ENCODE assay signal across 1 cellular context in genomic region chr15:48330855-48331795, GRCh38.
TF ChIP-seq lines count a peak whose summit lies in the region.

DUT (plus strand) TSS chr15:48331429; CDS start chr15:48331516, 87 bp downstream.

TF ChIP-seq in K562, 482 proteins besides CTCF, POLR2A, EP300 and RAD21 (continued from another document and continues in another):
- TF ChIP-seq, protein P1, sequence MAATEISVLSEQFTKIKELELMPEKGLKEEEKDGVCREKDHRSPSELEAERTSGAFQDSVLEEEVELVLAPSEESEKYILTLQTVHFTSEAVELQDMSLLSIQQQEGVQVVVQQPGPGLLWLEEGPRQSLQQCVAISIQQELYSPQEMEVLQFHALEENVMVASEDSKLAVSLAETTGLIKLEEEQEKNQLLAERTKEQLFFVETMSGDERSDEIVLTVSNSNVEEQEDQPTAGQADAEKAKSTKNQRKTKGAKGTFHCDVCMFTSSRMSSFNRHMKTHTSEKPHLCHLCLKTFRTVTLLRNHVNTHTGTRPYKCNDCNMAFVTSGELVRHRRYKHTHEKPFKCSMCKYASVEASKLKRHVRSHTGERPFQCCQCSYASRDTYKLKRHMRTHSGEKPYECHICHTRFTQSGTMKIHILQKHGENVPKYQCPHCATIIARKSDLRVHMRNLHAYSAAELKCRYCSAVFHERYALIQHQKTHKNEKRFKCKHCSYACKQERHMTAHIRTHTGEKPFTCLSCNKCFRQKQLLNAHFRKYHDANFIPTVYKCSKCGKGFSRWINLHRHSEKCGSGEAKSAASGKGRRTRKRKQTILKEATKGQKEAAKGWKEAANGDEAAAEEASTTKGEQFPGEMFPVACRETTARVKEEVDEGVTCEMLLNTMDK (IDR thresholded peaks at IDR 0.05; ENCODE audit: borderline replicate concordance, insufficient read depth, low read depth, low read length, poor library complexity, severe bottlenecking) = no peak
- no peak for TF ChIP-seq TGIF2 (CRISPR knock-in tag; IDR thresholded peaks at IDR 0.05)
- no peak for TF ChIP-seq DDX20 (tag; IDR thresholded peaks at IDR 0.05; ENCODE audit: low read depth)
- TF ChIP-seq RBM25 (IDR thresholded peaks at IDR 0.05; ENCODE audit: low read depth, low read length, severe bottlenecking) = no peak
- TF ChIP-seq KAT7 (CRISPR knock-in tag; IDR thresholded peaks at IDR 0.05; ENCODE audit: borderline replicate concordance) = no peak
- TF ChIP-seq, protein P2, sequence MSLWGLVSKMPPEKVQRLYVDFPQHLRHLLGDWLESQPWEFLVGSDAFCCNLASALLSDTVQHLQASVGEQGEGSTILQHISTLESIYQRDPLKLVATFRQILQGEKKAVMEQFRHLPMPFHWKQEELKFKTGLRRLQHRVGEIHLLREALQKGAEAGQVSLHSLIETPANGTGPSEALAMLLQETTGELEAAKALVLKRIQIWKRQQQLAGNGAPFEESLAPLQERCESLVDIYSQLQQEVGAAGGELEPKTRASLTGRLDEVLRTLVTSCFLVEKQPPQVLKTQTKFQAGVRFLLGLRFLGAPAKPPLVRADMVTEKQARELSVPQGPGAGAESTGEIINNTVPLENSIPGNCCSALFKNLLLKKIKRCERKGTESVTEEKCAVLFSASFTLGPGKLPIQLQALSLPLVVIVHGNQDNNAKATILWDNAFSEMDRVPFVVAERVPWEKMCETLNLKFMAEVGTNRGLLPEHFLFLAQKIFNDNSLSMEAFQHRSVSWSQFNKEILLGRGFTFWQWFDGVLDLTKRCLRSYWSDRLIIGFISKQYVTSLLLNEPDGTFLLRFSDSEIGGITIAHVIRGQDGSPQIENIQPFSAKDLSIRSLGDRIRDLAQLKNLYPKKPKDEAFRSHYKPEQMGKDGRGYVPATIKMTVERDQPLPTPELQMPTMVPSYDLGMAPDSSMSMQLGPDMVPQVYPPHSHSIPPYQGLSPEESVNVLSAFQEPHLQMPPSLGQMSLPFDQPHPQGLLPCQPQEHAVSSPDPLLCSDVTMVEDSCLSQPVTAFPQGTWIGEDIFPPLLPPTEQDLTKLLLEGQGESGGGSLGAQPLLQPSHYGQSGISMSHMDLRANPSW (CRISPR knock-in tag; IDR thresholded peaks at IDR 0.05) = no peak
- no peak for TF ChIP-seq SRSF7 (optimal IDR thresholded peaks at IDR 0.05; ENCODE audit: low read depth, low read length)
- TF ChIP-seq RFX5 (IDR thresholded peaks at IDR 0.05; ENCODE audit: low read depth, low read length) = no peak
- 0 out of 2 replicates have a peak, but pooled peaks have one; percentile 46 for TF ChIP-seq FOXJ2 (tag; IDR thresholded peaks at IDR 0.05)
- TF ChIP-seq, protein P3, sequence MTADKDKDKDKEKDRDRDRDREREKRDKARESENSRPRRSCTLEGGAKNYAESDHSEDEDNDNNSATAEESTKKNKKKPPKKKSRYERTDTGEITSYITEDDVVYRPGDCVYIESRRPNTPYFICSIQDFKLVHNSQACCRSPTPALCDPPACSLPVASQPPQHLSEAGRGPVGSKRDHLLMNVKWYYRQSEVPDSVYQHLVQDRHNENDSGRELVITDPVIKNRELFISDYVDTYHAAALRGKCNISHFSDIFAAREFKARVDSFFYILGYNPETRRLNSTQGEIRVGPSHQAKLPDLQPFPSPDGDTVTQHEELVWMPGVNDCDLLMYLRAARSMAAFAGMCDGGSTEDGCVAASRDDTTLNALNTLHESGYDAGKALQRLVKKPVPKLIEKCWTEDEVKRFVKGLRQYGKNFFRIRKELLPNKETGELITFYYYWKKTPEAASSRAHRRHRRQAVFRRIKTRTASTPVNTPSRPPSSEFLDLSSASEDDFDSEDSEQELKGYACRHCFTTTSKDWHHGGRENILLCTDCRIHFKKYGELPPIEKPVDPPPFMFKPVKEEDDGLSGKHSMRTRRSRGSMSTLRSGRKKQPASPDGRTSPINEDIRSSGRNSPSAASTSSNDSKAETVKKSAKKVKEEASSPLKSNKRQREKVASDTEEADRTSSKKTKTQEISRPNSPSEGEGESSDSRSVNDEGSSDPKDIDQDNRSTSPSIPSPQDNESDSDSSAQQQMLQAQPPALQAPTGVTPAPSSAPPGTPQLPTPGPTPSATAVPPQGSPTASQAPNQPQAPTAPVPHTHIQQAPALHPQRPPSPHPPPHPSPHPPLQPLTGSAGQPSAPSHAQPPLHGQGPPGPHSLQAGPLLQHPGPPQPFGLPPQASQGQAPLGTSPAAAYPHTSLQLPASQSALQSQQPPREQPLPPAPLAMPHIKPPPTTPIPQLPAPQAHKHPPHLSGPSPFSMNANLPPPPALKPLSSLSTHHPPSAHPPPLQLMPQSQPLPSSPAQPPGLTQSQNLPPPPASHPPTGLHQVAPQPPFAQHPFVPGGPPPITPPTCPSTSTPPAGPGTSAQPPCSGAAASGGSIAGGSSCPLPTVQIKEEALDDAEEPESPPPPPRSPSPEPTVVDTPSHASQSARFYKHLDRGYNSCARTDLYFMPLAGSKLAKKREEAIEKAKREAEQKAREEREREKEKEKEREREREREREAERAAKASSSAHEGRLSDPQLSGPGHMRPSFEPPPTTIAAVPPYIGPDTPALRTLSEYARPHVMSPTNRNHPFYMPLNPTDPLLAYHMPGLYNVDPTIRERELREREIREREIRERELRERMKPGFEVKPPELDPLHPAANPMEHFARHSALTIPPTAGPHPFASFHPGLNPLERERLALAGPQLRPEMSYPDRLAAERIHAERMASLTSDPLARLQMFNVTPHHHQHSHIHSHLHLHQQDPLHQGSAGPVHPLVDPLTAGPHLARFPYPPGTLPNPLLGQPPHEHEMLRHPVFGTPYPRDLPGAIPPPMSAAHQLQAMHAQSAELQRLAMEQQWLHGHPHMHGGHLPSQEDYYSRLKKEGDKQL (CRISPR knock-in tag; IDR thresholded peaks at IDR 0.05; ENCODE audit: borderline replicate concordance) = no peak
- TF ChIP-seq, protein P4, sequence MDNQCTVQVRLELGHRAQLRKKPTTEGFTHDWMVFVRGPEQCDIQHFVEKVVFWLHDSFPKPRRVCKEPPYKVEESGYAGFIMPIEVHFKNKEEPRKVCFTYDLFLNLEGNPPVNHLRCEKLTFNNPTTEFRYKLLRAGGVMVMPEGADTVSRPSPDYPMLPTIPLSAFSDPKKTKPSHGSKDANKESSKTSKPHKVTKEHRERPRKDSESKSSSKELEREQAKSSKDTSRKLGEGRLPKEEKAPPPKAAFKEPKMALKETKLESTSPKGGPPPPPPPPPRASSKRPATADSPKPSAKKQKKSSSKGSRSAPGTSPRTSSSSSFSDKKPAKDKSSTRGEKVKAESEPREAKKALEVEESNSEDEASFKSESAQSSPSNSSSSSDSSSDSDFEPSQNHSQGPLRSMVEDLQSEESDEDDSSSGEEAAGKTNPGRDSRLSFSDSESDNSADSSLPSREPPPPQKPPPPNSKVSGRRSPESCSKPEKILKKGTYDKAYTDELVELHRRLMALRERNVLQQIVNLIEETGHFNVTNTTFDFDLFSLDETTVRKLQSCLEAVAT (IDR thresholded peaks at IDR 0.05) = no peak
- no peak for TF ChIP-seq SMC3 (conservative IDR thresholded peaks at IDR 0.05; ENCODE audit: insufficient read depth, low read depth, low read length)
- no peak for TF ChIP-seq ZNF224 (CRISPR knock-in tag; IDR thresholded peaks at IDR 0.05)
- peak; percentile 40; the same call in 1 of the 2 replicates for TF ChIP-seq RBM34 (IDR thresholded peaks at IDR 0.05; ENCODE audit: borderline replicate concordance, insufficient read depth, low read length)
- no peak for TF ChIP-seq ZEB2 (IDR thresholded peaks at IDR 0.05)
- TF ChIP-seq HMGN3 (IDR thresholded peaks at IDR 0.05; ENCODE audit: borderline replicate concordance, extremely low read depth, insufficient read length, low read depth, low read length) = no peak
- TF ChIP-seq MYBL2 (IDR thresholded peaks at IDR 0.05; ENCODE audit: low read depth) = no peak
- TF ChIP-seq MYBL2 (CRISPR knock-in tag; IDR thresholded peaks at IDR 0.05; ENCODE audit: borderline replicate concordance) = no peak
- no peak for TF ChIP-seq MED1 (CRISPR knock-in tag; IDR thresholded peaks at IDR 0.05; ENCODE audit: borderline replicate concordance)
- no peak for TF ChIP-seq POLR3G (IDR thresholded peaks at IDR 0.05; ENCODE audit: extremely low read depth, insufficient read length, insufficient replicate concordance)
- TF ChIP-seq ZNF165 (CRISPR knock-in tag; IDR thresholded peaks at IDR 0.05; ENCODE audit: borderline replicate concordance) = no peak
- TF ChIP-seq GTF2B (IDR thresholded peaks at IDR 0.05; ENCODE audit: extremely low read depth, insufficient read length) = no peak
- TF ChIP-seq ATF3 (IDR thresholded peaks at IDR 0.05) = no peak
- TF ChIP-seq ATF3 (CRISPR knock-in tag; conservative IDR thresholded peaks at IDR 0.05) = no peak
- no peak for TF ChIP-seq ZNF778 (CRISPR knock-in tag; IDR thresholded peaks at IDR 0.05)
- peak; percentile 62; the same call in 1 of the 2 replicates for TF ChIP-seq FOXP1 (CRISPR knock-in tag; IDR thresholded peaks at IDR 0.05)
- TF ChIP-seq GATA2 (CRISPR knock-in tag; IDR thresholded peaks at IDR 0.05) = no peak
- TF ChIP-seq, protein P5, sequence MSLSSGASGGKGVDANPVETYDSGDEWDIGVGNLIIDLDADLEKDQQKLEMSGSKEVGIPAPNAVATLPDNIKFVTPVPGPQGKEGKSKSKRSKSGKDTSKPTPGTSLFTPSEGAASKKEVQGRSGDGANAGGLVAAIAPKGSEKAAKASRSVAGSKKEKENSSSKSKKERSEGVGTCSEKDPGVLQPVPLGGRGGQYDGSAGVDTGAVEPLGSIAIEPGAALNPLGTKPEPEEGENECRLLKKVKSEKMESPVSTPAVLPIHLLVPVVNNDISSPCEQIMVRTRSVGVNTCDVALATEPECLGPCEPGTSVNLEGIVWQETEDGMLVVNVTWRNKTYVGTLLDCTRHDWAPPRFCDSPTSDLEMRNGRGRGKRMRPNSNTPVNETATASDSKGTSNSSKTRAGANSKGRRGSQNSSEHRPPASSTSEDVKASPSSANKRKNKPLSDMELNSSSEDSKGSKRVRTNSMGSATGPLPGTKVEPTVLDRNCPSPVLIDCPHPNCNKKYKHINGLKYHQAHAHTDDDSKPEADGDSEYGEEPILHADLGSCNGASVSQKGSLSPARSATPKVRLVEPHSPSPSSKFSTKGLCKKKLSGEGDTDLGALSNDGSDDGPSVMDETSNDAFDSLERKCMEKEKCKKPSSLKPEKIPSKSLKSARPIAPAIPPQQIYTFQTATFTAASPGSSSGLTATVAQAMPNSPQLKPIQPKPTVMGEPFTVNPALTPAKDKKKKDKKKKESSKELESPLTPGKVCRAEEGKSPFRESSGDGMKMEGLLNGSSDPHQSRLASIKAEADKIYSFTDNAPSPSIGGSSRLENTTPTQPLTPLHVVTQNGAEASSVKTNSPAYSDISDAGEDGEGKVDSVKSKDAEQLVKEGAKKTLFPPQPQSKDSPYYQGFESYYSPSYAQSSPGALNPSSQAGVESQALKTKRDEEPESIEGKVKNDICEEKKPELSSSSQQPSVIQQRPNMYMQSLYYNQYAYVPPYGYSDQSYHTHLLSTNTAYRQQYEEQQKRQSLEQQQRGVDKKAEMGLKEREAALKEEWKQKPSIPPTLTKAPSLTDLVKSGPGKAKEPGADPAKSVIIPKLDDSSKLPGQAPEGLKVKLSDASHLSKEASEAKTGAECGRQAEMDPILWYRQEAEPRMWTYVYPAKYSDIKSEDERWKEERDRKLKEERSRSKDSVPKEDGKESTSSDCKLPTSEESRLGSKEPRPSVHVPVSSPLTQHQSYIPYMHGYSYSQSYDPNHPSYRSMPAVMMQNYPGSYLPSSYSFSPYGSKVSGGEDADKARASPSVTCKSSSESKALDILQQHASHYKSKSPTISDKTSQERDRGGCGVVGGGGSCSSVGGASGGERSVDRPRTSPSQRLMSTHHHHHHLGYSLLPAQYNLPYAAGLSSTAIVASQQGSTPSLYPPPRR (CRISPR knock-in tag; IDR thresholded peaks at IDR 0.05; ENCODE audit: borderline replicate concordance) = no peak
- TF ChIP-seq, protein P6, sequence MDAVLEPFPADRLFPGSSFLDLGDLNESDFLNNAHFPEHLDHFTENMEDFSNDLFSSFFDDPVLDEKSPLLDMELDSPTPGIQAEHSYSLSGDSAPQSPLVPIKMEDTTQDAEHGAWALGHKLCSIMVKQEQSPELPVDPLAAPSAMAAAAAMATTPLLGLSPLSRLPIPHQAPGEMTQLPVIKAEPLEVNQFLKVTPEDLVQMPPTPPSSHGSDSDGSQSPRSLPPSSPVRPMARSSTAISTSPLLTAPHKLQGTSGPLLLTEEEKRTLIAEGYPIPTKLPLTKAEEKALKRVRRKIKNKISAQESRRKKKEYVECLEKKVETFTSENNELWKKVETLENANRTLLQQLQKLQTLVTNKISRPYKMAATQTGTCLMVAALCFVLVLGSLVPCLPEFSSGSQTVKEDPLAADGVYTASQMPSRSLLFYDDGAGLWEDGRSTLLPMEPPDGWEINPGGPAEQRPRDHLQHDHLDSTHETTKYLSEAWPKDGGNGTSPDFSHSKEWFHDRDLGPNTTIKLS (IDR thresholded peaks at IDR 0.05; ENCODE audit: borderline replicate concordance, low read depth) = peak; percentile 50; the same call in 1 of the 2 replicates
- TF ChIP-seq TOE1 (IDR thresholded peaks at IDR 0.05; ENCODE audit: borderline replicate concordance) = no peak
- no peak for TF ChIP-seq TOE1 (CRISPR knock-in tag; IDR thresholded peaks at IDR 0.05; ENCODE audit: borderline replicate concordance, low read depth)
- no peak for TF ChIP-seq ETS2 (tag; IDR thresholded peaks at IDR 0.05; ENCODE audit: borderline replicate concordance, poor library complexity, severe bottlenecking)
- no peak for TF ChIP-seq NR1H2 (CRISPR knock-in tag; IDR thresholded peaks at IDR 0.05)
- no peak for TF ChIP-seq PCBP2 (IDR thresholded peaks at IDR 0.05; ENCODE audit: low read depth, low read length, poor library complexity, severe bottlenecking)
- no peak for TF ChIP-seq SNIP1 (IDR thresholded peaks at IDR 0.05; ENCODE audit: low read depth)
- no peak for TF ChIP-seq KAT8 (IDR thresholded peaks at IDR 0.05; ENCODE audit: low read depth)
- TF ChIP-seq CBX3 (IDR thresholded peaks at IDR 0.05; ENCODE audit: borderline replicate concordance in 1 of 2, low read length in 2 of 2) = no peak
- TF ChIP-seq HOXB6 (CRISPR knock-in tag; IDR thresholded peaks at IDR 0.05; ENCODE audit: borderline replicate concordance) = no peak
- TF ChIP-seq ASH1L (IDR thresholded peaks at IDR 0.05; ENCODE audit: borderline replicate concordance, low read depth, partially characterized antibody) = no peak
- TF ChIP-seq THRAP3 (IDR thresholded peaks at IDR 0.05; ENCODE audit: borderline replicate concordance) = no peak
- TF ChIP-seq, protein P7, sequence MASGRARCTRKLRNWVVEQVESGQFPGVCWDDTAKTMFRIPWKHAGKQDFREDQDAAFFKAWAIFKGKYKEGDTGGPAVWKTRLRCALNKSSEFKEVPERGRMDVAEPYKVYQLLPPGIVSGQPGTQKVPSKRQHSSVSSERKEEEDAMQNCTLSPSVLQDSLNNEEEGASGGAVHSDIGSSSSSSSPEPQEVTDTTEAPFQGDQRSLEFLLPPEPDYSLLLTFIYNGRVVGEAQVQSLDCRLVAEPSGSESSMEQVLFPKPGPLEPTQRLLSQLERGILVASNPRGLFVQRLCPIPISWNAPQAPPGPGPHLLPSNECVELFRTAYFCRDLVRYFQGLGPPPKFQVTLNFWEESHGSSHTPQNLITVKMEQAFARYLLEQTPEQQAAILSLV (tag; IDR thresholded peaks at IDR 0.05) = no peak
